9 cellular contexts compared by ENCODE assay signal in the genomic region with DNA sequence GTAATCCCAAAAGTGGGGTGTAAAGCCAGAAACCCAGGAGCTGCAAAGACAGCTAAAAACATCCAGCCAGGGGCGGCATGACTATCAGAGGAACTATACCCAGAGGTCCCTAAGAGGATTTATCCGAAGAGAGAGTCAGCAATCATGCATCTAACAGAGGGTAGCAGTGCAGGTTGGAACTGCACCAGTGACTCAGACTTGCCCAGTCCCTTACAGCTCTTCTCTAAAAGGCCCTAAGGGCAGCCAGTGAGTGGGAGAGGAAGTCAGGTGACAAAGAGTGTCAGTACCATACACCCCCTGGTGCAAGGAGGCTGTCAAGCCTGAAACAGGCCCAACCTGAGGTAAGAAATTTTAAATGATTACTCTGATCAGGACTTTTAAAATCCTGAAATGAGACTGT.
DNase-seq lines count a peak whose midpoint lies in the region; ATAC-seq, FAIRE-seq and TF ChIP-seq lines count a peak whose summit lies in the region.
"Had no signal": no experiment of that assay in that cellular context is flagged by ENCODE, and none has a peak within 500 bp of the region (broad histone marks: within the 10 kb centered on the region; RNA-seq: fewer than 3 reads in every experiment).

No MANE protein-coding gene starts in this region.

- intact Hi-C loops in Right ventricle myocardium superior (cut with DNase I): no loop called here
- intact Hi-C loops in cardiac septum (cut with DNase I): no loop called here
- intact Hi-C loops in colonic mucosa (cut with DNase I): no loop called here
- intact Hi-C loops in ovary (cut with DNase I): no loop called here

- H3K9ac ChIP-seq in colonic mucosa (ENCODE audit: low read depth in 2 of 2, low read length in 2 of 2): no peak overlapping the region

- TF ChIP-seq EP300 in ovary (IDR thresholded peaks at IDR 0.05): no peak

- ATAC-seq in Right ventricle myocardium superior (ENCODE audit: poor library complexity): peak; percentile 28
- peak; percentile 96 for ATAC-seq in HG02798 (IDR thresholded peaks at IDR 0.05; ENCODE audit: poor library complexity, unreplicated experiment)

- H3K27me3 ChIP-seq in colonic mucosa: no peaks in the 10 kb centered on the region
- no peaks in the 10 kb centered on the region for H3K27me3 ChIP-seq in ovary

- no peaks in the 10 kb centered on the region for H3K9me3 ChIP-seq in colonic mucosa
- no peaks in the 10 kb centered on the region for H3K9me3 ChIP-seq in ovary

- no peak for FAIRE-seq in RCC 7860 (lab: Jason Lieb, UNC)
- FAIRE-seq: G401.6 had no signal

- H3K27ac ChIP-seq in colonic mucosa: no peak overlapping the region
- no peak overlapping the region for H3K27ac ChIP-seq in ovary

- DNase-seq in Right ventricle myocardium superior (no peak), cardiac septum (ENCODE audit: low spot score) (no peak), RCC 7860 (ENCODE audit: low spot score) (peak; percentile 13), choroid plexus epithelial cell (ENCODE audit: low read depth) (peak; percentile 21), colonic mucosa (no peak), ovary (no peak)
- DNase-seq in stimulated activated CD8-positive, alpha-beta memory T cell treated with anti-CD3 and anti-CD28 coated beads, Interleukin-12 subunit alpha, Interleukin-12 subunit beta, amount 100 ng/mL, for 4 hours (ENCODE audit: low read depth): peak; percentile 21

- WGBS in ovary, 3 donors: 96 to 98% (median 96%) methylated on average over 2 of the region's 2 CpGs

- TF ChIP-seq POLR2A in ovary (IDR thresholded peaks at IDR 0.05): no peak

- H3K4me1 ChIP-seq in colonic mucosa (peaks cover 4% of the 10 kb centered on the region), ovary (ENCODE audit: insufficient read depth) (peaks cover 6% of the 10 kb centered on the region)

- no peak for TF ChIP-seq CTCF in choroid plexus epithelial cell (conservative IDR thresholded peaks at IDR 0.05; ENCODE audit: low read depth, low read length)
- no peak for TF ChIP-seq CTCF in colonic mucosa (IDR thresholded peaks at IDR 0.05)
- no peak for TF ChIP-seq CTCF in ovary (IDR thresholded peaks at IDR 0.05)

- no peak overlapping the region for H3K4me3 ChIP-seq in choroid plexus epithelial cell (ENCODE audit: low read depth, low read length)
- H3K4me3 ChIP-seq in colonic mucosa: no peak overlapping the region
- no peak overlapping the region for H3K4me3 ChIP-seq in ovary

- H3K36me3 ChIP-seq in colonic mucosa: no peaks in the 10 kb centered on the region
- no peaks in the 10 kb centered on the region for H3K36me3 ChIP-seq in ovary

Comparison
In these comparisons a context has a peak if more than half of its experiments do, and no peak if none do; other contexts are left out.
1. DNase-seq: peak in RCC 7860 (single experiment), choroid plexus epithelial cell (single experiment) and stimulated activated CD8-positive, alpha-beta memory T cell treated with anti-CD3 and anti-CD28 coated beads, Interleukin-12 subunit alpha, Interleukin-12 subunit beta, amount 100 ng/mL, for 4 hours (single experiment); none in Right ventricle myocardium superior (single experiment), cardiac septum (single experiment), colonic mucosa (single experiment) and ovary (0 of 5).